Comparison of ENCODE assay signal across 8 cellular contexts in the genomic region with DNA sequence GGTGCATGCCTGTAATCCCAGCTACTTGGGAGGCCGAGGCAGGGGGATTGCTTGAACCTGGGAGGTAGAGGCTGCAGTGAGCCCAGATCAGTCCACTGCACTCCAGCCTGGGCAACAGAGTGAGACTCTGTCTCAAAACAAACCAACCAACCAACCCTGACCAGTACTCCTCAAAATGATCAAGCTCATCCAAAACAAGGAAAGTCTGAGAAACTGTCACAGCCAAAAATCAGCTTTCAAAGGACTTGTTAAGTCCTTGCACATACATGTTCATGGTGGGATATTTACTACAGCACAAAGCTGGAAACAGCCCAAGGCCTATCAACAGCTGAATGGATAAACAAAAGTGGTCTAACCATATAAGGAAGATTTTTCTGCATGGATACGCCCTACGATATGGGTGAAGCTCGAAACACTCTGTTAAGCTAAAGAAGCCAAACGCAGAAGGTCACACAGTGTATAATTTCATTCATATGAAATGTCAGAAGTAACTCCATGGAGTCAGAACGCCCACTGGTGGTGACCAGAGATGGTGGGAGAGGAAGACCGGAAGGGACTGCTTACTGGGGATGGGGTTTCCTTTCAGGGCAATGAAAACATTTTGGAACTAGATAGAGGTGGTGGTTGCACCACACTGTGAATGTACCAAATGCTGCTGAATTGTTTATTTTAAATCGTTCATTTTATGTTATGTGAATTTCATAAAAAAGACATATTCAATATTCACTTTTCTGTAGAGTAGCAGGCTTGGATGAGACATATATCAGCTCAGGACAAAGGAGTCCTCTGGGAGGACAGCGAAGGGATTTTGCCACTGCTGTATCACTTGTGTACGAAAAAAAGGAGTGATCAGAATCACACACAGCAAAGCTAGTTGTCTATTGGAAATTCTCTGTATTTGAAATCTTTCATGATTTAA. TPM values are rescaled to one million over a fixed set of nuclear protein-coding genes. Genes with fewer than 3 reads are reported as not detected.
A peak's percentile ranks its signal among the peaks of the same experiment; 100 is the strongest.
DNase-seq lines count a peak whose midpoint lies in the region; ATAC-seq and TF ChIP-seq lines count a peak whose summit lies in the region.

No MANE protein-coding gene starts in this region.

- H3K4me1 ChIP-seq in SJSA1 (replicated peaks): peaks cover 33% of the 10 kb centered on the region
- H3K4me1 ChIP-seq in prostate gland (replicated peaks): no peaks in the 10 kb centered on the region

- H3K9me3 ChIP-seq in SJSA1 (replicated peaks) (no peaks in the 10 kb centered on the region), prostate gland (no peaks in the 10 kb centered on the region)

- no peak for TF ChIP-seq POLR2A in prostate gland (IDR thresholded peaks at IDR 0.05)

- peak; percentile 85 for TF ChIP-seq CTCF in fibroblast of the aortic adventitia (IDR thresholded peaks at IDR 0.05; ENCODE audit: insufficient read depth, low read length)
- peak in 3 of 4 experiments; percentile 68 to 79 (median 72) for TF ChIP-seq CTCF in prostate gland (IDR thresholded peaks at IDR 0.05)

- H3K27ac ChIP-seq in SJSA1 (no peak overlapping the region), prostate gland (no peak overlapping the region)

- intact Hi-C loops in prostate gland (cut with DNase I): no loop called here

- H3K4me3 ChIP-seq in SJSA1: no peak overlapping the region
- H3K4me3 ChIP-seq in fibroblast of the aortic adventitia (ENCODE audit: low read depth, low read length): no peak overlapping the region
- H3K4me3 ChIP-seq in prostate gland: no peak overlapping the region

- 36% methylated on average over 10 of the region's 10 CpGs for WGBS in prostate gland

- DNase-seq in COLO668 (lab: John Stamatoyannopoulos, UW; ENCODE audit: unreplicated experiment): peak; percentile 72
- DNase-seq in HT1080 (ENCODE audit: low read depth): peak; percentile 59
- DNase-seq in SJSA1 (ENCODE audit: low read depth in 1 of 2, low spot score in 2 of 2): peak; percentile 70 to 75
- peak; percentile 79 for DNase-seq in fibroblast of the aortic adventitia (ENCODE audit: low read depth)
- DNase-seq in prostate gland (ENCODE audit: low spot score): peak; percentile 51

- no peak for ATAC-seq in GM18861 (IDR thresholded peaks at IDR 0.05; ENCODE audit: unreplicated experiment)
- ATAC-seq in HG03095 (IDR thresholded peaks at IDR 0.05; ENCODE audit: unreplicated experiment): no peak
- ATAC-seq in HG03045 (IDR thresholded peaks at IDR 0.05; ENCODE audit: unreplicated experiment): no peak

- H3K36me3 ChIP-seq in SJSA1: peaks cover 2% of the 10 kb centered on the region
- no peaks in the 10 kb centered on the region for H3K36me3 ChIP-seq in prostate gland

- H3K27me3 ChIP-seq in SJSA1 (replicated peaks) (no peaks in the 10 kb centered on the region), prostate gland (replicated peaks; ENCODE audit: insufficient read depth) (no peaks in the 10 kb centered on the region)

RNA-seq across cellular contexts. Expression of gene CCL17, which starts 17.7 kb away (rescaled TPM):
- total RNA-seq in HT1080 (2014; rRNA removed; shearing (Covaris generic)): not detected in 2 replicates
- not detected in 2 replicates for polyA plus RNA-seq in HT1080 (2015; cell fraction: cytosol; rRNA removed)
- polyA plus RNA-seq in HT1080 (2015; cell fraction: nucleus; rRNA removed): not detected in 2 replicates
- not detected in 2 replicates for total RNA-seq in SJSA1 (2014; rRNA removed; shearing (Covaris generic))
- total RNA-seq in fibroblast of the aortic adventitia (ENCODE audit: low replicate concordance) (not detected in 2 replicates), prostate gland (not detected)

RNA-seq across cellular contexts. Expression of gene CIAPIN1, which starts 24.9 kb away (rescaled TPM):
- total RNA-seq in HT1080 (2014; rRNA removed; shearing (Covaris generic)): 95.3 and 103 TPM in 2 replicates
- 47.3 and 56.8 TPM in 2 replicates for polyA plus RNA-seq in HT1080 (2015; cell fraction: cytosol; rRNA removed)
- 59.2 and 66.6 TPM in 2 replicates for polyA plus RNA-seq in HT1080 (2015; cell fraction: nucleus; rRNA removed)
- 77.5 and 78.7 TPM in 2 replicates for total RNA-seq in SJSA1 (2014; rRNA removed; shearing (Covaris generic))
- total RNA-seq in fibroblast of the aortic adventitia (ENCODE audit: low replicate concordance) (39.3 and 53.9 TPM in 2 replicates), prostate gland (10 to 100 TPM; 20.1 to 40.3 TPM)

RNA-seq across cellular contexts. Expression of gene COQ9, which starts 25.0 kb away (rescaled TPM):
- total RNA-seq in HT1080 (2014; rRNA removed; shearing (Covaris generic)): 82.4 and 89.4 TPM in 2 replicates
- polyA plus RNA-seq in HT1080 (2015; cell fraction: cytosol; rRNA removed): 59.4 and 63.3 TPM in 2 replicates
- polyA plus RNA-seq in HT1080 (2015; cell fraction: nucleus; rRNA removed): 92.9 and 97.9 TPM in 2 replicates
- 34.6 and 41.5 TPM in 2 replicates for total RNA-seq in SJSA1 (2014; rRNA removed; shearing (Covaris generic))
- total RNA-seq in fibroblast of the aortic adventitia (ENCODE audit: low replicate concordance): 30.9 and 40.0 TPM in 2 replicates
- total RNA-seq in prostate gland: 10 to 100 TPM; 56.4 to 68.6 TPM

RNA-seq across cellular contexts. Expression of gene POLR2C, which starts 40.2 kb away (rescaled TPM):
- 199 and 233 TPM in 2 replicates for total RNA-seq in HT1080 (2014; rRNA removed; shearing (Covaris generic))
- polyA plus RNA-seq in HT1080 (2015; cell fraction: cytosol; rRNA removed): 139 and 142 TPM in 2 replicates
- polyA plus RNA-seq in HT1080 (2015; cell fraction: nucleus; rRNA removed): 86.0 and 93.4 TPM in 2 replicates
- total RNA-seq in SJSA1 (2014; rRNA removed; shearing (Covaris generic)): 129 and 200 TPM in 2 replicates
- total RNA-seq in fibroblast of the aortic adventitia (ENCODE audit: low replicate concordance): 26.1 and 76.6 TPM in 2 replicates
- 100 to 1,000 TPM in 1 of 2 donors, 10 to 100 TPM in 1; 99.6 to 182 TPM for total RNA-seq in prostate gland

RNA-seq across cellular contexts. Expression of gene CX3CL1, which starts 50.0 kb away (rescaled TPM):
- total RNA-seq in HT1080 (2014; rRNA removed; shearing (Covaris generic)): 0.03 and 0.07 TPM in 2 replicates
- polyA plus RNA-seq in HT1080 (2015; cell fraction: cytosol; rRNA removed): not detected in 2 replicates
- polyA plus RNA-seq in HT1080 (2015; cell fraction: nucleus; rRNA removed): not detected in 2 replicates
- 0.18 and 0.38 TPM in 2 replicates for total RNA-seq in SJSA1 (2014; rRNA removed; shearing (Covaris generic))
- total RNA-seq in fibroblast of the aortic adventitia (ENCODE audit: low replicate concordance): 0.18 and 0.33 TPM in 2 replicates
- 10 to 100 TPM; 30.2 to 52.6 TPM for total RNA-seq in prostate gland
